ENCODE assay signal across 7 cellular contexts in the genomic region with DNA sequence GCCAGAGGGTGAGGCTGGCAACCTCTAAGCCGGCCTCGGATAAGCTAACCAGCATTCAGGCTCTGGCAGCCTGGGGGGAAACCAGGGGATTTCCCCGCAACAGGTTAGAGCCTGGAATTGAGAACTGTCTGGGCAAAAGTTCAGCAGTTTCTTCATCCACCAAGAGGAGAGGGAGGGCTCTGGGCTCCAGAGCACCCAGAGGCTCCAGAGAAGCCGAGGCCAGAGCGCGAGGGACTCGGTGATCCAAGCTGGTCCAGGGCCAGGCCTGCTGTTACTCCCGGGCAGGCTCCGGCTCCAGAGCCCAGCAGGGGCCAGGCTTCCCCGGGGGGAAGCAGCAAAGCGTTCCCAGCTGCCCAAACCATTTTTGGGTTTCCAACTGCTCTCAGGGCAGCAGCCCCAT. TPM values are rescaled to one million over a fixed set of nuclear protein-coding genes. Genes with fewer than 3 reads are reported as not detected.
DNase-seq lines count a peak whose midpoint lies in the region; ATAC-seq and TF ChIP-seq lines count a peak whose summit lies in the region.
"Had no signal": no experiment of that assay in that cellular context is flagged by ENCODE, and none has a peak within 500 bp of the region (broad histone marks: within the 10 kb centered on the region; RNA-seq: fewer than 3 reads in every experiment).

No MANE protein-coding gene starts in this region.

- peaks cover 3% of the 10 kb centered on the region for H3K36me3 Mint-ChIP-seq in T-helper 17 cell (ENCODE audit: low read depth)

- peaks cover 0 to 44% (median 26%) of the 10 kb centered on the region in 12 donors for H3K4me1 ChIP-seq in heart left ventricle
- peaks cover 23 to 54% (median 45%) of the 10 kb centered on the region in 4 donors for H3K4me1 ChIP-seq in stomach
- peaks cover 0 to 21% of the 10 kb centered on the region in 2 donors for H3K4me1 ChIP-seq in thyroid gland

- ATAC-seq in T-helper 17 cell = no peak
- peak; percentile 34 to 69 (median 68) for ATAC-seq in heart left ventricle
- no peak for ATAC-seq in HG02623 (IDR thresholded peaks at IDR 0.05; ENCODE audit: unreplicated experiment)
- ATAC-seq: SK-N-SH treated with all-trans-retinoic acid at 6 μM for 48 hours had no signal

- no peak for TF ChIP-seq EP300 in stomach (IDR thresholded peaks at IDR 0.05)

- WGBS in heart left ventricle, 4 donors = 55 to 68% (median 61%) methylated on average over 9 to 11 of the region's 11 CpGs
- 51 to 88% (median 61%) methylated on average over 11 of the region's 11 CpGs for WGBS in stomach, 5 donors
- 52 to 84% methylated on average over 5 to 10 of the region's 11 CpGs for WGBS in thyroid gland, 2 donors

- no peak for TF ChIP-seq POLR2A in heart left ventricle (IDR thresholded peaks at IDR 0.05)
- TF ChIP-seq POLR2A in stomach (IDR thresholded peaks at IDR 0.05) = no peak
- TF ChIP-seq POLR2A in thyroid gland (IDR thresholded peaks at IDR 0.05) = no peak

- H3K36me3 ChIP-seq in heart left ventricle = peaks cover 0 to 78% (median 36%) of the 10 kb centered on the region in 9 donors
- H3K36me3 ChIP-seq in stomach = peaks cover 23 to 91% (median 83%) of the 10 kb centered on the region in 4 donors
- H3K36me3 ChIP-seq in thyroid gland = peaks cover 22 to 28% of the 10 kb centered on the region in 2 donors

- no peaks in the 10 kb centered on the region for H3K27me3 Mint-ChIP-seq in T-helper 17 cell

- peak overlapping the region; percentile 93 for H3K27ac Mint-ChIP-seq in T-helper 17 cell

- intact Hi-C loops in heart left ventricle (cut with DNase I) (loop anchor here in 1 of 10 donors (5.0 kb wide), 1 partner anchor 51 kb away; a partner anchor contains a TSS), stomach (cut with DNase I; ENCODE audit: low total_unique reads) (no loop called here), thyroid gland (cut with DNase I) (loop anchor here (5.0 kb wide), 1 partner anchor 51 kb away; a partner anchor contains a TSS)

- no peaks in the 10 kb centered on the region for H3K9me3 ChIP-seq in T-helper 17 cell (ENCODE audit: control insufficient read depth, low read length, poor library complexity, severe bottlenecking)
- no peaks in the 10 kb centered on the region for H3K9me3 ChIP-seq in heart left ventricle
- no peaks in the 10 kb centered on the region for H3K9me3 ChIP-seq in stomach
- H3K9me3 ChIP-seq in thyroid gland = no peaks in the 10 kb centered on the region

- H3K27me3 ChIP-seq in heart left ventricle (no peaks in the 10 kb centered on the region), stomach (no peaks in the 10 kb centered on the region), thyroid gland (no peaks in the 10 kb centered on the region)

- peak overlapping the region; percentile 68 for H3K4me3 Mint-ChIP-seq in T-helper 17 cell

- H3K4me1 Mint-ChIP-seq in T-helper 17 cell = peaks cover 38% of the 10 kb centered on the region

- H3K4me3 ChIP-seq in heart left ventricle = no peak overlapping the region
- no peak overlapping the region for H3K4me3 ChIP-seq in stomach
- no peak overlapping the region for H3K4me3 ChIP-seq in thyroid gland (replicated peaks in 1 of 3)

- TF ChIP-seq CTCF in heart left ventricle (IDR thresholded peaks at IDR 0.05) (peak in 1 of 12 donors; percentile 12), stomach (IDR thresholded peaks at IDR 0.05) (no peak), thyroid gland (IDR thresholded peaks at IDR 0.05) (no peak)

- peak overlapping the region in 10 of 12 donors; percentile 15 to 90 (median 65) for H3K27ac ChIP-seq in heart left ventricle
- H3K27ac ChIP-seq in stomach = peak overlapping the region in 4 of 5 donors; percentile 63 to 84 (median 74)
- peak overlapping the region in 1 of 3 donors; percentile 31 for H3K27ac ChIP-seq in thyroid gland

- no peak for DNase-seq in T-helper 17 cell
- DNase-seq in heart left ventricle = peak; percentile 64 to 88 (median 71)
- peak; percentile 51 for DNase-seq in stomach
- no peak for DNase-seq in cerebellar nuclear complex (lab: John Stamatoyannopoulos, UW)
- DNase-seq in thyroid gland = no peak

RNA-seq across cellular contexts. Expression of a gene that starts 13.3 kb away (rescaled TPM):
- 10 to 100 TPM; 79.7 to 97.5 TPM for total RNA-seq in T-helper 17 cell
- 10 to 100 TPM in 1 of 9 donors, 1 to 10 TPM in 6, under 1 TPM in 2; 0.44 to 19.7 (median 2.0) TPM for total RNA-seq in heart left ventricle
- polyA plus RNA-seq in heart left ventricle = 1 to 10 TPM in 1 of 2 donors, under 1 TPM in 1; 1.00 to 2.2 TPM
- 100 to 1,000 TPM in 1 of 5 donors, 10 to 100 TPM in 1, 1 to 10 TPM in 2, not detected in 1; 1.6 to 135 (median 7.3) TPM for total RNA-seq in stomach
- 10 to 100 TPM in 1 of 3 donors, 1 to 10 TPM in 2; 8.7 to 12.8 (median 9.5) TPM for polyA plus RNA-seq in stomach
- 10 to 100 TPM in 1 of 4 donors, 1 to 10 TPM in 2, under 1 TPM in 1; 0.81 to 10.1 (median 3.3) TPM for total RNA-seq in thyroid gland

RNA-seq across cellular contexts. Expression of a gene that starts 17.5 kb away (rescaled TPM):
- 10 to 100 TPM; 70.5 to 86.8 TPM for total RNA-seq in T-helper 17 cell
- 10 to 100 TPM; 22.7 to 45.7 (median 27.4) TPM for total RNA-seq in heart left ventricle
- polyA plus RNA-seq in heart left ventricle = 10 to 100 TPM; 27.4 to 39.4 TPM
- 10 to 100 TPM; 39.5 to 87.9 (median 55.6) TPM for total RNA-seq in stomach
- 10 to 100 TPM; 30.3 to 43.6 (median 34.1) TPM for polyA plus RNA-seq in stomach
- total RNA-seq in thyroid gland = 10 to 100 TPM; 46.2 to 90.5 (median 60.4) TPM

RNA-seq across cellular contexts. Expression of a gene that starts 32.4 kb away (rescaled TPM):
- 1 to 10 TPM; 2.6 to 3.0 TPM for total RNA-seq in T-helper 17 cell
- 10 to 100 TPM; 15.2 to 33.1 (median 25.9) TPM for total RNA-seq in heart left ventricle
- 10 to 100 TPM; 12.8 to 36.4 TPM for polyA plus RNA-seq in heart left ventricle
- 10 to 100 TPM in 1 of 5 donors, 1 to 10 TPM in 4; 2.9 to 72.1 (median 5.4) TPM for total RNA-seq in stomach
- polyA plus RNA-seq in stomach = 10 to 100 TPM in 1 of 3 donors, 1 to 10 TPM in 2; 6.4 to 11.8 (median 8.1) TPM
- total RNA-seq in thyroid gland = 10 to 100 TPM in 3 of 4 donors, 1 to 10 TPM in 1; 4.2 to 15.8 (median 12.3) TPM

RNA-seq across cellular contexts. Expression of a gene that starts 46.3 kb away (rescaled TPM):
- total RNA-seq in T-helper 17 cell = 1 to 10 TPM; 1.9 to 6.1 TPM
- total RNA-seq in heart left ventricle = 10 to 100 TPM in 1 of 9 donors, 1 to 10 TPM in 1, not detected in 7; 5.3 to 10.3 TPM
- under 1 TPM in 1 of 2 donors, not detected in 1; 0.17 TPM for polyA plus RNA-seq in heart left ventricle
- 1 to 10 TPM in 1 of 5 donors, not detected in 4; 4.2 TPM for total RNA-seq in stomach
- polyA plus RNA-seq in stomach = 1 to 10 TPM; 4.1 to 7.1 (median 5.0) TPM
- total RNA-seq in thyroid gland = not detected

RNA-seq across cellular contexts. Expression of a gene that starts 49.3 kb away (rescaled TPM):
- total RNA-seq in T-helper 17 cell (100 to 1,000 TPM; 152 to 154 TPM), heart left ventricle (1,000 to 10,000 TPM in 3 of 9 donors, 100 to 1,000 TPM in 6; 722 to 2,034 (median 903) TPM), stomach (100 to 1,000 TPM; 235 to 490 (median 312) TPM), thyroid gland (100 to 1,000 TPM; 146 to 212 (median 188) TPM)
- polyA plus RNA-seq in heart left ventricle (1,000 to 10,000 TPM; 1,230 to 2,204 TPM), stomach (1,000 to 10,000 TPM in 1 of 3 donors, 100 to 1,000 TPM in 2; 596 to 1,435 (median 703) TPM)

Comparison
In these comparisons a context has a peak if more than half of its experiments do, and no peak if none do; other contexts are left out.
1. ATAC-seq: peak in heart left ventricle (4 of 4); none in T-helper 17 cell (single experiment) and HG02623 (single experiment).
2. DNase-seq: peak in heart left ventricle (5 of 5) and stomach (single experiment); none in T-helper 17 cell (0 of 3), cerebellar nuclear complex (0 of 2) and thyroid gland (0 of 2).